In the genomic region with DNA sequence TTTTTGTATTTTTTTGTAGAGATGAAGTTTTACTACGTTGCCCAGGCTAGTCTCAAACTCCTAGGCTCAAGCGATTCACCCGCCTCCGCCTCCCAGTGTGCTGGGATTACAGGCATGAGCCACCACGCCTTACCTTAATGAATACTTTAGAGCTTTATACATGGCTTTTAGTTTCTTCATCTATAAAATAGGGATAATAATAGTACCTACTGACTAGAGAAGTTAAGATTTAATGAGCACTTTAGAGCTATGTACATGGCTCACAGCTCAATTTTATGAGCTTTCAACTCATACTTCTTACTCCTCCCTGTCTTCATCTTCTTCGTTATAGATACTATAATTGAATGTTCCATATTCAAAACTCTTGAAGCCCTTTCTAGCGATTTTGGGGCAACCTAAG, we compare ENCODE assay signal across 18 cellular contexts.
DNase-seq lines count a peak whose midpoint lies in the region; ATAC-seq, FAIRE-seq and TF ChIP-seq lines count a peak whose summit lies in the region.
"Had no signal": no experiment of that assay in that cellular context is flagged by ENCODE, and none has a peak within 500 bp of the region (broad histone marks: within the 10 kb centered on the region; RNA-seq: fewer than 3 reads in every experiment).

No MANE protein-coding gene starts in this region.

- no peak overlapping the region for H3K4me3 Mint-ChIP-seq in glutamatergic neuron (ENCODE audit: unreplicated experiment)
- H3K4me3 Mint-ChIP-seq: CD8-positive, alpha-beta T cell had no signal

- DNase-seq in GM19239 (ENCODE audit: insufficient read length, low spot score) (no peak), MM.1S (no peak), glutamatergic neuron (no peak), putamen (ENCODE audit: low spot score) (peak; percentile 17), cerebellar nuclear complex (lab: John Stamatoyannopoulos, UW) (no peak), NCI-H2227 treated with DMSO at 0.1 percent for 48 hours (lab: John Stamatoyannopoulos, UW) (no peak)
- no peak for DNase-seq in effector CD4-positive, alpha-beta T cell
- DNase-seq: 8988T; C1 segment of cervical spinal cord; Caco-2; CD8-positive, alpha-beta T cell; DMS153; DND-41; GOT3 had no signal

- H3K9me3 Mint-ChIP-seq in glutamatergic neuron (ENCODE audit: unreplicated experiment): no peaks in the 10 kb centered on the region
- H3K9me3 Mint-ChIP-seq: CD8-positive, alpha-beta T cell had no signal

- H3K36me3 ChIP-seq in MM.1S (replicated peaks; ENCODE audit: insufficient read depth, low read length): no peaks in the 10 kb centered on the region; the same call in 1 of the 2 replicates
- H3K36me3 ChIP-seq: HAP-1 had no signal

- peak overlapping the region; percentile 80 for H3K27ac Mint-ChIP-seq in glutamatergic neuron (ENCODE audit: unreplicated experiment)
- H3K27ac Mint-ChIP-seq: CD8-positive, alpha-beta T cell had no signal

- no peak for TF ChIP-seq CTCF in MM.1S (IDR thresholded peaks at IDR 0.05; ENCODE audit: low read length)
- no peak for TF ChIP-seq CTCF in glutamatergic neuron (IDR thresholded peaks at IDR 0.05; ENCODE audit: partially characterized antibody, unreplicated experiment)

- H3F3A ChIP-seq in MM.1S (ENCODE audit: insufficient read depth, low read length): peaks cover 16% of the 10 kb centered on the region

- H3K9ac ChIP-seq in MM.1S (ENCODE audit: low read length): no peak overlapping the region

- ATAC-seq in GM19328 (IDR thresholded peaks at IDR 0.05; ENCODE audit: unreplicated experiment): no peak
- ATAC-seq: A549; CD8-positive, alpha-beta T cell had no signal

- H3K27me3 Mint-ChIP-seq in glutamatergic neuron (ENCODE audit: unreplicated experiment): peaks cover 2% of the 10 kb centered on the region

- H3K27ac ChIP-seq in MM.1S (ENCODE audit: low read length): no peak overlapping the region
- H3K27ac ChIP-seq: A549 had no signal

- H3K4me3 ChIP-seq in MM.1S (ENCODE audit: low read length): no peak overlapping the region
- H3K4me3 ChIP-seq: A549, HAP-1 had no signal

- H3K79me2 ChIP-seq in MM.1S (ENCODE audit: low read length): no peaks in the 10 kb centered on the region

- no peaks in the 10 kb centered on the region for H3K9me3 ChIP-seq in MM.1S (replicated peaks; ENCODE audit: insufficient read depth, low read length)
- H3K9me3 ChIP-seq: A549, Caco-2, HAP-1 had no signal

- H3K4me2 ChIP-seq in MM.1S (ENCODE audit: low read depth, low read length): peak overlapping the region; percentile 77; the same call in 1 of the 2 replicates
- H3K4me2 ChIP-seq: A549 had no signal

- no peaks in the 10 kb centered on the region for H3K27me3 ChIP-seq in MM.1S (replicated peaks; ENCODE audit: insufficient read depth, low read length)

- H3K4me1 ChIP-seq in MM.1S (ENCODE audit: low read length): peaks cover 29% of the 10 kb centered on the region
- H3K4me1 ChIP-seq: Caco-2, HAP-1 had no signal

- peaks cover 10% of the 10 kb centered on the region for H3K4me1 Mint-ChIP-seq in glutamatergic neuron (ENCODE audit: low read depth, unreplicated experiment)

- H4K20me1 ChIP-seq in MM.1S (ENCODE audit: insufficient read depth, low read length): no peaks in the 10 kb centered on the region

- H3K36me3 Mint-ChIP-seq in glutamatergic neuron (ENCODE audit: unreplicated experiment): no peaks in the 10 kb centered on the region

- no peak overlapping the region for H2AFZ ChIP-seq in MM.1S (ENCODE audit: low read length)

- H3K9me2 ChIP-seq in MM.1S (replicated peaks; ENCODE audit: insufficient read depth, low read length): no peaks in the 10 kb centered on the region

- peak; percentile 11 for FAIRE-seq in GM19239 (lab: Jason Lieb, UNC)
- FAIRE-seq: A549, G401.6 had no signal
